Comparison of ENCODE assay signal across 10 cellular contexts in genomic region chr4:128861856-128862518, GRCh38. TPM values are rescaled to one million over a fixed set of nuclear protein-coding genes. Genes with fewer than 3 reads are reported as not detected.
A peak's percentile ranks its signal among the peaks of the same experiment; 100 is the strongest.
DNase-seq lines count a peak whose midpoint lies in the region; ATAC-seq, FAIRE-seq and TF ChIP-seq lines count a peak whose summit lies in the region.
"Had no signal": no experiment of that assay in that cellular context is flagged by ENCODE, and none has a peak within 500 bp of the region (broad histone marks: within the 10 kb centered on the region; RNA-seq: fewer than 3 reads in every experiment).

No MANE protein-coding gene starts in this region.

- TF ChIP-seq CTCF in left ventricle myocardium inferior (IDR thresholded peaks at IDR 0.05; ENCODE audit: borderline replicate concordance): no peak

- no peak overlapping the region for H3K27ac ChIP-seq in left ventricle myocardium inferior (replicated peaks)
- H3K27ac ChIP-seq: KMS-11 had no signal

- peaks cover 86% of the 10 kb centered on the region for H3K36me3 Mint-ChIP-seq in activated CD4-positive, alpha-beta memory T cell treated with anti-CD3 and anti-CD28 coated beads, Interleukin-2, amount 10 ng/mL, durations not matched to agents 7 days and 5 days (ENCODE audit: low read depth)

- CTCF ChIA-PET in activated CD4-positive, alpha-beta memory T cell treated with anti-CD3 and anti-CD28 coated beads, Interleukin-2, amount 10 ng/mL, durations not matched to agents 7 days and 5 days (lab: Charles Lee): interaction anchor here (0.7 to 2.1 kb wide), 8 partner anchors 8 to 234 kb away, joined by 3 to 9 read pairs (median 4); partner anchors contain the start of gene C4orf33

- no peak for ATAC-seq in left ventricle myocardium superior
- peak; percentile 21 for ATAC-seq in HG02885 (IDR thresholded peaks at IDR 0.05; ENCODE audit: poor library complexity, unreplicated experiment)

- H3K4me1 ChIP-seq in left ventricle myocardium inferior: peaks cover 56% of the 10 kb centered on the region

- POLR2A ChIA-PET in activated CD4-positive, alpha-beta memory T cell treated with anti-CD3 and anti-CD28 coated beads, Interleukin-2, amount 10 ng/mL, durations not matched to agents 7 days and 5 days (lab: Charles Lee): interaction anchor here (0.7 to 4.3 kb wide), 3 partner anchors 8 to 232 kb away, joined by 3 to 31 read pairs (median 5); partner anchors contain the start of gene SCLT1

- peaks cover 60% of the 10 kb centered on the region for H3K36me3 ChIP-seq in left ventricle myocardium inferior

- H3K9me3 Mint-ChIP-seq in activated CD4-positive, alpha-beta memory T cell treated with anti-CD3 and anti-CD28 coated beads, Interleukin-2, amount 10 ng/mL, durations not matched to agents 7 days and 5 days: no peaks in the 10 kb centered on the region

- TF ChIP-seq POLR2A in GM12892 (IDR thresholded peaks at IDR 0.05; ENCODE audit: low read depth, low read length): no peak

- peak overlapping the region; percentile 60 for H3K27ac Mint-ChIP-seq in activated CD4-positive, alpha-beta memory T cell treated with anti-CD3 and anti-CD28 coated beads, Interleukin-2, amount 10 ng/mL, durations not matched to agents 7 days and 5 days

- H3K9me3 ChIP-seq in left ventricle myocardium inferior (replicated peaks): no peaks in the 10 kb centered on the region

- no peak for FAIRE-seq in GM12892 (lab: Jason Lieb, UNC)

- DNase-seq in left ventricle myocardium superior (peak; percentile 31), left ventricle myocardium inferior (no peak), hypothalamus (lab: John Stamatoyannopoulos, UW) (no peak), GM12892 (ENCODE audit: insufficient read length) (no peak)
- no peak for DNase-seq in activated CD4-positive, alpha-beta memory T cell treated with anti-CD3 and anti-CD28 coated beads, Interleukin-2, amount 10 ng/mL, durations not matched to agents 7 days and 5 days
- no peak for DNase-seq in activated CD4-positive, alpha-beta T cell treated with anti-CD3 and anti-CD28 coated beads for 4 hours
- no peak for DNase-seq in stimulated activated naive CD4-positive, alpha-beta T cell treated with Interleukin-2 at 50 U/mL for 16 hours (lab: John Stamatoyannopoulos, UW)
- DNase-seq: AML-193 had no signal

- H3K4me3 Mint-ChIP-seq in activated CD4-positive, alpha-beta memory T cell treated with anti-CD3 and anti-CD28 coated beads, Interleukin-2, amount 10 ng/mL, durations not matched to agents 7 days and 5 days: peak overlapping the region; percentile 21

- no peaks in the 10 kb centered on the region for H3K27me3 Mint-ChIP-seq in activated CD4-positive, alpha-beta memory T cell treated with anti-CD3 and anti-CD28 coated beads, Interleukin-2, amount 10 ng/mL, durations not matched to agents 7 days and 5 days

- intact Hi-C loops in left ventricle myocardium superior (cut with micrococcal nuclease) (loop anchor here (5.0 to 10.0 kb wide), 3 partner anchors 80 to 437 kb away; no protein-coding TSS in a partner anchor), left ventricle myocardium inferior (cut with micrococcal nuclease) (loop anchor here (5.0 kb wide), 1 partner anchor 670 kb away; no protein-coding TSS in a partner anchor)

- H3K4me3 ChIP-seq in left ventricle myocardium inferior: no peak overlapping the region

- H3K4me1 Mint-ChIP-seq in activated CD4-positive, alpha-beta memory T cell treated with anti-CD3 and anti-CD28 coated beads, Interleukin-2, amount 10 ng/mL, durations not matched to agents 7 days and 5 days: peaks cover 52% of the 10 kb centered on the region

- no peaks in the 10 kb centered on the region for H3K27me3 ChIP-seq in left ventricle myocardium inferior (ENCODE audit: low read depth)

RNA-seq across cellular contexts. Expression of gene JADE1, which starts 52.5 kb away (rescaled TPM):
- total RNA-seq in left ventricle myocardium superior (24.4 TPM), left ventricle myocardium inferior (22.1 TPM)
- total RNA-seq in activated CD4-positive, alpha-beta memory T cell treated with anti-CD3 and anti-CD28 coated beads, Interleukin-2, amount 10 ng/mL, durations not matched to agents 7 days and 5 days: 10 to 100 TPM; 29.6 to 32.7 TPM
- polyA plus RNA-seq in GM12892 (2012; ENCODE audit: missing spikeins): 10.5 TPM
